ENCODE assay signal across 2 cellular contexts in the genomic region with DNA sequence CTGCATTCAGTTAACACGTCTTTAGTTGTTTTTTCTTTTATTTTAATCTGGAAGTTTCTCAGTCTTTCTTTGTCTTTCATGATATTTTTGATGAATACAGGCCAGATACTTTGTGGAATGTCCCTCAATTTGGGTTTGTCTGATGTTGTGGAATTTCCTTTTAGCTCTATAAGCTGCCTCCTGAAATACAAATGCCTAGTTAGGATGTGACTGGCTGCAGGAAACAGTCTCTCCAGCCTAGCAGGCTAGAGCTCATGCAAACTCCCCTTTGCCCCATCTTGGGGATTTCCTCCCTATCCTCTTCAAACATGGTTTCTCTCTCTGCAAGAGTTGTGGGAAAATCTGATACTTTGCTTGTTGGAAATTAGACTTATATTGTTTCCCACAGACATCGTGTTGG.
TF ChIP-seq lines count a peak whose summit lies in the region.

No MANE protein-coding gene starts in this region.

TF ChIP-seq in A549, 52 proteins besides CTCF, POLR2A, EP300 and RAD21 (continued from another document):
- TF ChIP-seq, protein P1, sequence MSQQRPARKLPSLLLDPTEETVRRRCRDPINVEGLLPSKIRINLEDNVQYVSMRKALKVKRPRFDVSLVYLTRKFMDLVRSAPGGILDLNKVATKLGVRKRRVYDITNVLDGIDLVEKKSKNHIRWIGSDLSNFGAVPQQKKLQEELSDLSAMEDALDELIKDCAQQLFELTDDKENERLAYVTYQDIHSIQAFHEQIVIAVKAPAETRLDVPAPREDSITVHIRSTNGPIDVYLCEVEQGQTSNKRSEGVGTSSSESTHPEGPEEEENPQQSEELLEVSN (IDR thresholded peaks at IDR 0.05; ENCODE audit: borderline replicate concordance, low read depth), result no peak
- TF ChIP-seq, protein P2, sequence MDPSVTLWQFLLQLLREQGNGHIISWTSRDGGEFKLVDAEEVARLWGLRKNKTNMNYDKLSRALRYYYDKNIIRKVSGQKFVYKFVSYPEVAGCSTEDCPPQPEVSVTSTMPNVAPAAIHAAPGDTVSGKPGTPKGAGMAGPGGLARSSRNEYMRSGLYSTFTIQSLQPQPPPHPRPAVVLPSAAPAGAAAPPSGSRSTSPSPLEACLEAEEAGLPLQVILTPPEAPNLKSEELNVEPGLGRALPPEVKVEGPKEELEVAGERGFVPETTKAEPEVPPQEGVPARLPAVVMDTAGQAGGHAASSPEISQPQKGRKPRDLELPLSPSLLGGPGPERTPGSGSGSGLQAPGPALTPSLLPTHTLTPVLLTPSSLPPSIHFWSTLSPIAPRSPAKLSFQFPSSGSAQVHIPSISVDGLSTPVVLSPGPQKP (IDR thresholded peaks at IDR 0.05; ENCODE audit: low read depth, low read length), result no peak
- TF ChIP-seq NPAS2 (CRISPR knock-in tag; IDR thresholded peaks at IDR 0.05; ENCODE audit: borderline replicate concordance), result no peak
- no peak for TF ChIP-seq HDAC2 (IDR thresholded peaks at IDR 0.05)
- TF ChIP-seq, protein P3, sequence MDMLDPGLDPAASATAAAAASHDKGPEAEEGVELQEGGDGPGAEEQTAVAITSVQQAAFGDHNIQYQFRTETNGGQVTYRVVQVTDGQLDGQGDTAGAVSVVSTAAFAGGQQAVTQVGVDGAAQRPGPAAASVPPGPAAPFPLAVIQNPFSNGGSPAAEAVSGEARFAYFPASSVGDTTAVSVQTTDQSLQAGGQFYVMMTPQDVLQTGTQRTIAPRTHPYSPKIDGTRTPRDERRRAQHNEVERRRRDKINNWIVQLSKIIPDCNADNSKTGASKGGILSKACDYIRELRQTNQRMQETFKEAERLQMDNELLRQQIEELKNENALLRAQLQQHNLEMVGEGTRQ (IDR thresholded peaks at IDR 0.05), result no peak
- TF ChIP-seq POLR2AphosphoS2 (conservative IDR thresholded peaks at IDR 0.05; ENCODE audit: low read length), result no peak
- no peak for TF ChIP-seq HOXA7 (CRISPR knock-in tag; IDR thresholded peaks at IDR 0.05)
- TF ChIP-seq JUN (IDR thresholded peaks at IDR 0.05), result no peak
- TF ChIP-seq KDM5A (IDR thresholded peaks at IDR 0.05), result no peak
- no peak for TF ChIP-seq CHD2 (IDR thresholded peaks at IDR 0.05; ENCODE audit: low read length, partially characterized antibody)
- no peak for TF ChIP-seq NR3C1 (IDR thresholded peaks at IDR 0.05)
- no peak for TF ChIP-seq CHD4 (IDR thresholded peaks at IDR 0.05; ENCODE audit: borderline replicate concordance)
- no peak for TF ChIP-seq EHF (CRISPR knock-in tag; IDR thresholded peaks at IDR 0.05)
- TF ChIP-seq PHF8 (IDR thresholded peaks at IDR 0.05; ENCODE audit: borderline replicate concordance, low read depth), result no peak
- TF ChIP-seq, protein P4, sequence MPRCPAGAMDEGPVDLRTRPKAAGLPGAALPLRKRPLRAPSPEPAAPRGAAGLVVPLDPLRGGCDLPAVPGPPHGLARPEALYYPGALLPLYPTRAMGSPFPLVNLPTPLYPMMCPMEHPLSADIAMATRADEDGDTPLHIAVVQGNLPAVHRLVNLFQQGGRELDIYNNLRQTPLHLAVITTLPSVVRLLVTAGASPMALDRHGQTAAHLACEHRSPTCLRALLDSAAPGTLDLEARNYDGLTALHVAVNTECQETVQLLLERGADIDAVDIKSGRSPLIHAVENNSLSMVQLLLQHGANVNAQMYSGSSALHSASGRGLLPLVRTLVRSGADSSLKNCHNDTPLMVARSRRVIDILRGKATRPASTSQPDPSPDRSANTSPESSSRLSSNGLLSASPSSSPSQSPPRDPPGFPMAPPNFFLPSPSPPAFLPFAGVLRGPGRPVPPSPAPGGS (IDR thresholded peaks at IDR 0.05), result no peak

TF ChIP-seq in WTC11, 78 proteins besides CTCF, POLR2A, EP300 and RAD21 (continued from another document):
- TF ChIP-seq HMGA2 (CRISPR knock-in tag; IDR thresholded peaks at IDR 0.05) (no peak), NFATC4 (CRISPR knock-in tag; IDR thresholded peaks at IDR 0.05) (no peak), ZNF219 (CRISPR knock-in tag; IDR thresholded peaks at IDR 0.05; ENCODE audit: borderline replicate concordance) (no peak), RORB (CRISPR knock-in tag; IDR thresholded peaks at IDR 0.05) (no peak), CREB1 (CRISPR knock-in tag; IDR thresholded peaks at IDR 0.05) (no peak), ZNF416 (CRISPR knock-in tag; IDR thresholded peaks at IDR 0.05) (no peak), ZNF671 (CRISPR knock-in tag; IDR thresholded peaks at IDR 0.05) (no peak), TEAD1 (CRISPR knock-in tag; IDR thresholded peaks at IDR 0.05) (no peak), ZNF317 (CRISPR knock-in tag; IDR thresholded peaks at IDR 0.05; ENCODE audit: borderline replicate concordance, low read depth) (no peak)
- TF ChIP-seq, protein P5, sequence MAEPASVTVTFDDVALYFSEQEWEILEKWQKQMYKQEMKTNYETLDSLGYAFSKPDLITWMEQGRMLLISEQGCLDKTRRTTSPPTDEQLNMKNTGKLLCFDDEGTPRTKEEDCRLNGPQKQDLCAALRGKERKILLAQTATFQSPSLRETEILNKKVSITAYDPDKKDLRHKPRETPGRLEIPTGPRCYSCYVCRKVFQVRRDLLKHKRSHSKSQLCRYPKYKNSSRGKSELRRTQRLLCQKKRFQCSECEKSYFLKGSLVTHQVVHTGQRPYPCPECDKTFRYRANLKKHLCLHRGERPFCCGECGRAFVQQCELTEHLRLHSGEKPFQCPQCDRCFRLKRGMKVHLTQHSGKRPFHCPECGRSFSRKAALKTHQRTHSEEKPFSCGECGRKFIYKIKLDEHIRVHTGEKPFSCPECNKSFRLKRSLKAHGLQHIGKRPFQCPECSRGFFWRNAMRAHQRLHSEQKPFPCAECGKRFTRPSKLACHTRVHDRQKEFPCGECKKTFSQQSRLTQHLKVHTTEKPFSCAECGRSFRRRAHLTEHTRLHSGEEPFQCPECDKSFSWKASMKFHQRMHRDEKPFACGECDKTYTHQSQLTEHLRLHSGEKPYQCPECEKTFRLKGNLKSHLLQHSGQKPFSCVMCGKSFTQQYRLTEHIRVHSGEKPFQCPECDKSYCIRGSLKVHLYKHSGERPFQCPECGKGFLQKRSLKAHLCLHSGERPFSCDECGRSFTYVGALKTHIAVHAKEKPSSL (CRISPR knock-in tag; conservative IDR thresholded peaks at IDR 0.05), result no peak
- TF ChIP-seq, protein P6, sequence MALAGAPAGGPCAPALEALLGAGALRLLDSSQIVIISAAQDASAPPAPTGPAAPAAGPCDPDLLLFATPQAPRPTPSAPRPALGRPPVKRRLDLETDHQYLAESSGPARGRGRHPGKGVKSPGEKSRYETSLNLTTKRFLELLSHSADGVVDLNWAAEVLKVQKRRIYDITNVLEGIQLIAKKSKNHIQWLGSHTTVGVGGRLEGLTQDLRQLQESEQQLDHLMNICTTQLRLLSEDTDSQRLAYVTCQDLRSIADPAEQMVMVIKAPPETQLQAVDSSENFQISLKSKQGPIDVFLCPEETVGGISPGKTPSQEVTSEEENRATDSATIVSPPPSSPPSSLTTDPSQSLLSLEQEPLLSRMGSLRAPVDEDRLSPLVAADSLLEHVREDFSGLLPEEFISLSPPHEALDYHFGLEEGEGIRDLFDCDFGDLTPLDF (CRISPR knock-in tag; IDR thresholded peaks at IDR 0.05), result no peak
- TF ChIP-seq, protein P7, sequence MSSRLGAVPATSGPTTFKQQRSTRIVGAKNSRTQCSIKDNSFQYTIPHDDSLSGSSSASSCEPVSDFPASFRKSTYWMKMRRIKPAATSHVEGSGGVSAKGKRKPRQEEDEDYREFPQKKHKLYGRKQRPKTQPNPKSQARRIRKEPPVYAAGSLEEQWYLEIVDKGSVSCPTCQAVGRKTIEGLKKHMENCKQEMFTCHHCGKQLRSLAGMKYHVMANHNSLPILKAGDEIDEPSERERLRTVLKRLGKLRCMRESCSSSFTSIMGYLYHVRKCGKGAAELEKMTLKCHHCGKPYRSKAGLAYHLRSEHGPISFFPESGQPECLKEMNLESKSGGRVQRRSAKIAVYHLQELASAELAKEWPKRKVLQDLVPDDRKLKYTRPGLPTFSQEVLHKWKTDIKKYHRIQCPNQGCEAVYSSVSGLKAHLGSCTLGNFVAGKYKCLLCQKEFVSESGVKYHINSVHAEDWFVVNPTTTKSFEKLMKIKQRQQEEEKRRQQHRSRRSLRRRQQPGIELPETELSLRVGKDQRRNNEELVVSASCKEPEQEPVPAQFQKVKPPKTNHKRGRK (CRISPR knock-in tag; IDR thresholded peaks at IDR 0.05; ENCODE audit: borderline replicate concordance), result no peak
- TF ChIP-seq, protein P8, sequence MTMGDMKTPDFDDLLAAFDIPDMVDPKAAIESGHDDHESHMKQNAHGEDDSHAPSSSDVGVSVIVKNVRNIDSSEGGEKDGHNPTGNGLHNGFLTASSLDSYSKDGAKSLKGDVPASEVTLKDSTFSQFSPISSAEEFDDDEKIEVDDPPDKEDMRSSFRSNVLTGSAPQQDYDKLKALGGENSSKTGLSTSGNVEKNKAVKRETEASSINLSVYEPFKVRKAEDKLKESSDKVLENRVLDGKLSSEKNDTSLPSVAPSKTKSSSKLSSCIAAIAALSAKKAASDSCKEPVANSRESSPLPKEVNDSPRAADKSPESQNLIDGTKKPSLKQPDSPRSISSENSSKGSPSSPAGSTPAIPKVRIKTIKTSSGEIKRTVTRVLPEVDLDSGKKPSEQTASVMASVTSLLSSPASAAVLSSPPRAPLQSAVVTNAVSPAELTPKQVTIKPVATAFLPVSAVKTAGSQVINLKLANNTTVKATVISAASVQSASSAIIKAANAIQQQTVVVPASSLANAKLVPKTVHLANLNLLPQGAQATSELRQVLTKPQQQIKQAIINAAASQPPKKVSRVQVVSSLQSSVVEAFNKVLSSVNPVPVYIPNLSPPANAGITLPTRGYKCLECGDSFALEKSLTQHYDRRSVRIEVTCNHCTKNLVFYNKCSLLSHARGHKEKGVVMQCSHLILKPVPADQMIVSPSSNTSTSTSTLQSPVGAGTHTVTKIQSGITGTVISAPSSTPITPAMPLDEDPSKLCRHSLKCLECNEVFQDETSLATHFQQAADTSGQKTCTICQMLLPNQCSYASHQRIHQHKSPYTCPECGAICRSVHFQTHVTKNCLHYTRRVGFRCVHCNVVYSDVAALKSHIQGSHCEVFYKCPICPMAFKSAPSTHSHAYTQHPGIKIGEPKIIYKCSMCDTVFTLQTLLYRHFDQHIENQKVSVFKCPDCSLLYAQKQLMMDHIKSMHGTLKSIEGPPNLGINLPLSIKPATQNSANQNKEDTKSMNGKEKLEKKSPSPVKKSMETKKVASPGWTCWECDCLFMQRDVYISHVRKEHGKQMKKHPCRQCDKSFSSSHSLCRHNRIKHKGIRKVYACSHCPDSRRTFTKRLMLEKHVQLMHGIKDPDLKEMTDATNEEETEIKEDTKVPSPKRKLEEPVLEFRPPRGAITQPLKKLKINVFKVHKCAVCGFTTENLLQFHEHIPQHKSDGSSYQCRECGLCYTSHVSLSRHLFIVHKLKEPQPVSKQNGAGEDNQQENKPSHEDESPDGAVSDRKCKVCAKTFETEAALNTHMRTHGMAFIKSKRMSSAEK (CRISPR knock-in tag; IDR thresholded peaks at IDR 0.05; ENCODE audit: borderline replicate concordance), result no peak
TF ChIP-seq in WTC11: peak in this region for 0.
